In the genomic region with DNA sequence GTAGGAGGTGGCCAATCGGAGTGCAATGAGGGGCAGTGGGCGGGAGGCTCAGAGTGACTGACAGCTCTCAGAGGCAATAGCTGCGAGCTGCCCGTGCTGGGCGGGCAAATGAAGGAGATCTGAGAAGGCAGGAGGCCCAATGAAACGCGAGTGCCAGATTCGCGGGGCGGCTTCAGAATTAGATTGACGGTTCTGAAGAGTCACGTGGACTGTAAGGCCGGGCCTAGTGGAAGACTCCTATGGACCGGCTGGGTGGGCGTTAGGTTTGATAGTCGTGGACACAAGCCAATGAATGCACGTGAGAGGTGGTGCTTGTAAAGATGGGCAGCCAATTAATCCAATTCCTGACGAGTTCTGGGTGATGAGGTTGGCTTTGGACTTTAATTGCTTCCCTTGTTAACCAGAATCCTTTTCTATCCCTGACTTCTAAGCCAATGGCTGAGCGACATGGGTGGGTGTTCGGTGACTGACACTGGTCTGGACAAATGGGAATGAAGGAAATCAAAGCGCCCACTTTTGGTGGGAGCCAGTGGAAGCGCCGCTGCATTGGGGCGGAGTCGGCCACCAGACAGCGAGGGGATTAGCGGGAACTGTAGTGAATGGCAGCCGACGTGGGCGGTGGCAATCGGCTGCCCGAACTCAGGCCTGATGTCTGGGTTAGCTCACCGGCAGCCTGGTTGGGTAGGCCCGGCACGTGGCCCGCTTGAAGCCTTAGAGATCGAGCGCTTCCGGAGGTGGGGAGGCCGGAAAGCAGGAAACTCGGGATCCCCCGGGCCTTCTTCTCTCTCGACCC, we compare ENCODE assay signal across 1 cellular context.
TF ChIP-seq lines count a peak whose summit lies in the region.

No MANE protein-coding gene starts in this region.

TF ChIP-seq in K562, 482 proteins besides CTCF, POLR2A, EP300 and RAD21 (continued from another document):
- TF ChIP-seq, protein P1, sequence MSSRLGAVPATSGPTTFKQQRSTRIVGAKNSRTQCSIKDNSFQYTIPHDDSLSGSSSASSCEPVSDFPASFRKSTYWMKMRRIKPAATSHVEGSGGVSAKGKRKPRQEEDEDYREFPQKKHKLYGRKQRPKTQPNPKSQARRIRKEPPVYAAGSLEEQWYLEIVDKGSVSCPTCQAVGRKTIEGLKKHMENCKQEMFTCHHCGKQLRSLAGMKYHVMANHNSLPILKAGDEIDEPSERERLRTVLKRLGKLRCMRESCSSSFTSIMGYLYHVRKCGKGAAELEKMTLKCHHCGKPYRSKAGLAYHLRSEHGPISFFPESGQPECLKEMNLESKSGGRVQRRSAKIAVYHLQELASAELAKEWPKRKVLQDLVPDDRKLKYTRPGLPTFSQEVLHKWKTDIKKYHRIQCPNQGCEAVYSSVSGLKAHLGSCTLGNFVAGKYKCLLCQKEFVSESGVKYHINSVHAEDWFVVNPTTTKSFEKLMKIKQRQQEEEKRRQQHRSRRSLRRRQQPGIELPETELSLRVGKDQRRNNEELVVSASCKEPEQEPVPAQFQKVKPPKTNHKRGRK (tag; IDR thresholded peaks at IDR 0.05): no peak
- TF ChIP-seq, protein P2, sequence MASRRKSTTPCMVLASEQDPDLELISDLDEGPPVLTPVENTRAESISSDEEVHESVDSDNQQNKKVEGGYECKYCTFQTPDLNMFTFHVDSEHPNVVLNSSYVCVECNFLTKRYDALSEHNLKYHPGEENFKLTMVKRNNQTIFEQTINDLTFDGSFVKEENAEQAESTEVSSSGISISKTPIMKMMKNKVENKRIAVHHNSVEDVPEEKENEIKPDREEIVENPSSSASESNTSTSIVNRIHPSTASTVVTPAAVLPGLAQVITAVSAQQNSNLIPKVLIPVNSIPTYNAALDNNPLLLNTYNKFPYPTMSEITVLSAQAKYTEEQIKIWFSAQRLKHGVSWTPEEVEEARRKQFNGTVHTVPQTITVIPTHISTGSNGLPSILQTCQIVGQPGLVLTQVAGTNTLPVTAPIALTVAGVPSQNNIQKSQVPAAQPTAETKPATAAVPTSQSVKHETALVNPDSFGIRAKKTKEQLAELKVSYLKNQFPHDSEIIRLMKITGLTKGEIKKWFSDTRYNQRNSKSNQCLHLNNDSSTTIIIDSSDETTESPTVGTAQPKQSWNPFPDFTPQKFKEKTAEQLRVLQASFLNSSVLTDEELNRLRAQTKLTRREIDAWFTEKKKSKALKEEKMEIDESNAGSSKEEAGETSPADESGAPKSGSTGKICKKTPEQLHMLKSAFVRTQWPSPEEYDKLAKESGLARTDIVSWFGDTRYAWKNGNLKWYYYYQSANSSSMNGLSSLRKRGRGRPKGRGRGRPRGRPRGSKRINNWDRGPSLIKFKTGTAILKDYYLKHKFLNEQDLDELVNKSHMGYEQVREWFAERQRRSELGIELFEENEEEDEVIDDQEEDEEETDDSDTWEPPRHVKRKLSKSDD (conservative IDR thresholded peaks at IDR 0.05; ENCODE audit: low read length): no peak
- TF ChIP-seq, protein P3, sequence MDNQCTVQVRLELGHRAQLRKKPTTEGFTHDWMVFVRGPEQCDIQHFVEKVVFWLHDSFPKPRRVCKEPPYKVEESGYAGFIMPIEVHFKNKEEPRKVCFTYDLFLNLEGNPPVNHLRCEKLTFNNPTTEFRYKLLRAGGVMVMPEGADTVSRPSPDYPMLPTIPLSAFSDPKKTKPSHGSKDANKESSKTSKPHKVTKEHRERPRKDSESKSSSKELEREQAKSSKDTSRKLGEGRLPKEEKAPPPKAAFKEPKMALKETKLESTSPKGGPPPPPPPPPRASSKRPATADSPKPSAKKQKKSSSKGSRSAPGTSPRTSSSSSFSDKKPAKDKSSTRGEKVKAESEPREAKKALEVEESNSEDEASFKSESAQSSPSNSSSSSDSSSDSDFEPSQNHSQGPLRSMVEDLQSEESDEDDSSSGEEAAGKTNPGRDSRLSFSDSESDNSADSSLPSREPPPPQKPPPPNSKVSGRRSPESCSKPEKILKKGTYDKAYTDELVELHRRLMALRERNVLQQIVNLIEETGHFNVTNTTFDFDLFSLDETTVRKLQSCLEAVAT (IDR thresholded peaks at IDR 0.05): peak in 1 of 2 experiments; percentile 99; a peak in 2 of 4 replicates
- TF ChIP-seq CBX5 (IDR thresholded peaks at IDR 0.05; ENCODE audit: borderline replicate concordance, low read depth) (no peak), PTBP1 (IDR thresholded peaks at IDR 0.05; ENCODE audit: low read depth, low read length) (no peak), WHSC1 (IDR thresholded peaks at IDR 0.05; ENCODE audit: low read length) (no peak), NEUROD1 (IDR thresholded peaks at IDR 0.05; ENCODE audit: borderline replicate concordance, low read depth, low read length, partially characterized antibody) (peak; percentile 99), FOXA3 (CRISPR knock-in tag; conservative IDR thresholded peaks at IDR 0.05 in 1 of 2, IDR thresholded peaks at IDR 0.05 in 1 of 2) (peak in 1 of 2 experiments; percentile 90; a peak in 2 of 4 replicates), ZNF143 (CRISPR knock-in tag; IDR thresholded peaks at IDR 0.05) (peak; percentile 65; the same call in 1 of the 2 replicates), ETV6 (IDR thresholded peaks at IDR 0.05; ENCODE audit: borderline replicate concordance in 1 of 2, low read depth in 2 of 2, low read length in 1 of 2) (no peak), ETV6 (CRISPR knock-in tag; IDR thresholded peaks at IDR 0.05; ENCODE audit: borderline replicate concordance) (peak; percentile 92; the same call in 1 of the 2 replicates), NFE2 (IDR thresholded peaks at IDR 0.05; ENCODE audit: low read depth) (0 out of 2 replicates have a peak, but pooled peaks have one; percentile 13), IFI16 (CRISPR knock-in tag; IDR thresholded peaks at IDR 0.05) (peak; percentile 58; the same call in 1 of the 2 replicates), MAZ (CRISPR knock-in tag; conservative IDR thresholded peaks at IDR 0.05 in 1 of 2, IDR thresholded peaks at IDR 0.05 in 1 of 2) (peak in 1 of 2 experiments; percentile 88; a peak in 2 of 4 replicates), RAD51 (IDR thresholded peaks at IDR 0.05; ENCODE audit: borderline replicate concordance, low read depth) (peak; percentile 97), CBX3 (IDR thresholded peaks at IDR 0.05; ENCODE audit: borderline replicate concordance in 1 of 2, low read length in 2 of 2) (peak in 1 of 2 experiments; percentile 97; a peak in 2 of 3 replicates), U2AF2 (optimal IDR thresholded peaks at IDR 0.05; ENCODE audit: low read depth, low read length) (no peak), CCNT2 (IDR thresholded peaks at IDR 0.05; ENCODE audit: borderline replicate concordance, extremely low read depth, insufficient read length, low read depth, low read length) (no peak), FOXJ2 (tag; IDR thresholded peaks at IDR 0.05) (no peak), MTA2 (IDR thresholded peaks at IDR 0.05; ENCODE audit: low read depth) (no peak), CBFB (CRISPR knock-in tag; IDR thresholded peaks at IDR 0.05) (peak; percentile 28; the same call in 1 of the 2 replicates), ZNF133 (CRISPR knock-in tag; IDR thresholded peaks at IDR 0.05) (no peak), GABPB1 (CRISPR knock-in tag; IDR thresholded peaks at IDR 0.05) (peak; percentile 82), MEF2D (tag; conservative IDR thresholded peaks at IDR 0.05; ENCODE audit: low read depth) (peak; percentile 78; the same call in 1 of the 2 replicates), MBD2 (IDR thresholded peaks at IDR 0.05; ENCODE audit: borderline replicate concordance, low read depth) (peak; percentile 99), TRIM28 (IDR thresholded peaks at IDR 0.05) (no peak), ZFP36 (IDR thresholded peaks at IDR 0.05; ENCODE audit: low read depth, low read length, partially characterized antibody) (no peak), CHCHD3 (CRISPR knock-in tag; IDR thresholded peaks at IDR 0.05) (no peak), ZNF175 (CRISPR knock-in tag; IDR thresholded peaks at IDR 0.05; ENCODE audit: low read depth) (peak; percentile 96; the same call in 1 of the 2 replicates), SP2 (IDR thresholded peaks at IDR 0.05; ENCODE audit: extremely low read depth, low read depth, low read length, poor library complexity, severe bottlenecking) (peak; percentile 92), ZNF444 (CRISPR knock-in tag; IDR thresholded peaks at IDR 0.05) (peak; percentile 45; the same call in 1 of the 2 replicates), POU5F1 (IDR thresholded peaks at IDR 0.05; ENCODE audit: borderline replicate concordance, low read depth, low read length, partially characterized antibody) (no peak), ZNF644 (tag; IDR thresholded peaks at IDR 0.05; ENCODE audit: low read depth) (peak; percentile 74; the same call in 1 of the 2 replicates), SREBF1 (IDR thresholded peaks at IDR 0.05; ENCODE audit: borderline replicate concordance, low read depth, low read length) (peak; percentile 22; the same call in 1 of the 2 replicates)
- TF ChIP-seq, protein P4, sequence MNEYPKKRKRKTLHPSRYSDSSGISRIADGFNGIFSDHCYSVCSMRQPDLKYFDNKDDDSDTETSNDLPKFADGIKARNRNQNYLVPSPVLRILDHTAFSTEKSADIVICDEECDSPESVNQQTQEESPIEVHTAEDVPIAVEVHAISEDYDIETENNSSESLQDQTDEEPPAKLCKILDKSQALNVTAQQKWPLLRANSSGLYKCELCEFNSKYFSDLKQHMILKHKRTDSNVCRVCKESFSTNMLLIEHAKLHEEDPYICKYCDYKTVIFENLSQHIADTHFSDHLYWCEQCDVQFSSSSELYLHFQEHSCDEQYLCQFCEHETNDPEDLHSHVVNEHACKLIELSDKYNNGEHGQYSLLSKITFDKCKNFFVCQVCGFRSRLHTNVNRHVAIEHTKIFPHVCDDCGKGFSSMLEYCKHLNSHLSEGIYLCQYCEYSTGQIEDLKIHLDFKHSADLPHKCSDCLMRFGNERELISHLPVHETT (CRISPR knock-in tag; conservative IDR thresholded peaks at IDR 0.05 in 1 of 2, IDR thresholded peaks at IDR 0.05 in 1 of 2): peak in 1 of 2 experiments; percentile 90; a peak in 2 of 4 replicates
- TF ChIP-seq, protein P5, sequence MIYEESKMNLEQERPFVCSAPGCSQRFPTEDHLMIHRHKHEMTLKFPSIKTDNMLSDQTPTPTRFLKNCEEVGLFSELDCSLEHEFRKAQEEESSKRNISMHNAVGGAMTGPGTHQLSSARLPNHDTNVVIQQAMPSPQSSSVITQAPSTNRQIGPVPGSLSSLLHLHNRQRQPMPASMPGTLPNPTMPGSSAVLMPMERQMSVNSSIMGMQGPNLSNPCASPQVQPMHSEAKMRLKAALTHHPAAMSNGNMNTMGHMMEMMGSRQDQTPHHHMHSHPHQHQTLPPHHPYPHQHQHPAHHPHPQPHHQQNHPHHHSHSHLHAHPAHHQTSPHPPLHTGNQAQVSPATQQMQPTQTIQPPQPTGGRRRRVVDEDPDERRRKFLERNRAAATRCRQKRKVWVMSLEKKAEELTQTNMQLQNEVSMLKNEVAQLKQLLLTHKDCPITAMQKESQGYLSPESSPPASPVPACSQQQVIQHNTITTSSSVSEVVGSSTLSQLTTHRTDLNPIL (CRISPR knock-in tag; IDR thresholded peaks at IDR 0.05): no peak
- TF ChIP-seq, protein P6, sequence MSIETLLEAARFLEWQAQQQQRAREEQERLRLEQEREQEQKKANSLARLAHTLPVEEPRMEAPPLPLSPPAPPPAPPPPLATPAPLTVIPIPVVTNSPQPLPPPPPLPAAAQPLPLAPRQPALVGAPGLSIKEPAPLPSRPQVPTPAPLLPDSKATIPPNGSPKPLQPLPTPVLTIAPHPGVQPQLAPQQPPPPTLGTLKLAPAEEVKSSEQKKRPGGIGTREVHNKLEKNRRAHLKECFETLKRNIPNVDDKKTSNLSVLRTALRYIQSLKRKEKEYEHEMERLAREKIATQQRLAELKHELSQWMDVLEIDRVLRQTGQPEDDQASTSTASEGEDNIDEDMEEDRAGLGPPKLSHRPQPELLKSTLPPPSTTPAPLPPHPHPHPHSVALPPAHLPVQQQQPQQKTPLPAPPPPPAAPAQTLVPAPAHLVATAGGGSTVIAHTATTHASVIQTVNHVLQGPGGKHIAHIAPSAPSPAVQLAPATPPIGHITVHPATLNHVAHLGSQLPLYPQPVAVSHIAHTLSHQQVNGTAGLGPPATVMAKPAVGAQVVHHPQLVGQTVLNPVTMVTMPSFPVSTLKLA (conservative IDR thresholded peaks at IDR 0.05): peak; percentile 80 to 84
- TF ChIP-seq, protein P7, sequence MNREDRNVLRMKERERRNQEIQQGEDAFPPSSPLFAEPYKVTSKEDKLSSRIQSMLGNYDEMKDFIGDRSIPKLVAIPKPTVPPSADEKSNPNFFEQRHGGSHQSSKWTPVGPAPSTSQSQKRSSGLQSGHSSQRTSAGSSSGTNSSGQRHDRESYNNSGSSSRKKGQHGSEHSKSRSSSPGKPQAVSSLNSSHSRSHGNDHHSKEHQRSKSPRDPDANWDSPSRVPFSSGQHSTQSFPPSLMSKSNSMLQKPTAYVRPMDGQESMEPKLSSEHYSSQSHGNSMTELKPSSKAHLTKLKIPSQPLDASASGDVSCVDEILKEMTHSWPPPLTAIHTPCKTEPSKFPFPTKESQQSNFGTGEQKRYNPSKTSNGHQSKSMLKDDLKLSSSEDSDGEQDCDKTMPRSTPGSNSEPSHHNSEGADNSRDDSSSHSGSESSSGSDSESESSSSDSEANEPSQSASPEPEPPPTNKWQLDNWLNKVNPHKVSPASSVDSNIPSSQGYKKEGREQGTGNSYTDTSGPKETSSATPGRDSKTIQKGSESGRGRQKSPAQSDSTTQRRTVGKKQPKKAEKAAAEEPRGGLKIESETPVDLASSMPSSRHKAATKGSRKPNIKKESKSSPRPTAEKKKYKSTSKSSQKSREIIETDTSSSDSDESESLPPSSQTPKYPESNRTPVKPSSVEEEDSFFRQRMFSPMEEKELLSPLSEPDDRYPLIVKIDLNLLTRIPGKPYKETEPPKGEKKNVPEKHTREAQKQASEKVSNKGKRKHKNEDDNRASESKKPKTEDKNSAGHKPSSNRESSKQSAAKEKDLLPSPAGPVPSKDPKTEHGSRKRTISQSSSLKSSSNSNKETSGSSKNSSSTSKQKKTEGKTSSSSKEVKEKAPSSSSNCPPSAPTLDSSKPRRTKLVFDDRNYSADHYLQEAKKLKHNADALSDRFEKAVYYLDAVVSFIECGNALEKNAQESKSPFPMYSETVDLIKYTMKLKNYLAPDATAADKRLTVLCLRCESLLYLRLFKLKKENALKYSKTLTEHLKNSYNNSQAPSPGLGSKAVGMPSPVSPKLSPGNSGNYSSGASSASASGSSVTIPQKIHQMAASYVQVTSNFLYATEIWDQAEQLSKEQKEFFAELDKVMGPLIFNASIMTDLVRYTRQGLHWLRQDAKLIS (CRISPR knock-in tag; IDR thresholded peaks at IDR 0.05): peak; percentile 91
